In genomic region chr9:38047301-38048251, GRCh38 we compare ENCODE assay signal across 7 cellular contexts. TPM values are rescaled to one million over a fixed set of nuclear protein-coding genes. Genes with fewer than 3 reads are reported as not detected.
DNase-seq lines count a peak whose midpoint lies in the region; ATAC-seq and TF ChIP-seq lines count a peak whose summit lies in the region.

No MANE protein-coding gene starts in this region.

- no peaks in the 10 kb centered on the region for H3K36me3 Mint-ChIP-seq in activated naive CD8-positive, alpha-beta T cell treated with anti-CD3 and anti-CD28 coated beads for 36 hours

- WGBS in suprapubic skin, result 41% methylated on average over 15 of the region's 15 CpGs

- peak; percentile 51 for ATAC-seq in GM19452 (IDR thresholded peaks at IDR 0.05; ENCODE audit: unreplicated experiment)

- H3K27me3 ChIP-seq in suprapubic skin, result no peaks in the 10 kb centered on the region
- H3K27me3 ChIP-seq in BE2C, result no peaks in the 10 kb centered on the region

- no peak overlapping the region for H3K27ac Mint-ChIP-seq in activated naive CD8-positive, alpha-beta T cell treated with anti-CD3 and anti-CD28 coated beads for 36 hours

- peak overlapping the region; percentile 2 for H3K4me3 ChIP-seq in suprapubic skin
- H3K4me3 ChIP-seq in BE2C (ENCODE audit: low read depth, low read length), result no peak overlapping the region

- no peaks in the 10 kb centered on the region for H3K9me3 ChIP-seq in suprapubic skin
- H3K9me3 ChIP-seq in BE2C, result no peaks in the 10 kb centered on the region

- peaks cover 10% of the 10 kb centered on the region for H3K4me1 Mint-ChIP-seq in activated naive CD8-positive, alpha-beta T cell treated with anti-CD3 and anti-CD28 coated beads for 36 hours

- DNase-seq in NCI-H2196 treated with DMSO at 0.1 percent for 48 hours (lab: John Stamatoyannopoulos, UW; ENCODE audit: unreplicated experiment), result peak; percentile 55
- DNase-seq in dedifferentiated amniotic fluid mesenchymal stem cell (ENCODE audit: extremely low spot score), result peak; percentile 91
- peak; percentile 96 for DNase-seq in left kidney (ENCODE audit: low read depth, low spot score)
- DNase-seq in suprapubic skin (ENCODE audit: low spot score in 2 of 2), result no peak
- no peak for DNase-seq in BE2C
- DNase-seq in activated naive CD8-positive, alpha-beta T cell treated with anti-CD3 and anti-CD28 coated beads for 36 hours, result no peak

- H3K27me3 Mint-ChIP-seq in activated naive CD8-positive, alpha-beta T cell treated with anti-CD3 and anti-CD28 coated beads for 36 hours, result no peaks in the 10 kb centered on the region

- H3K27ac ChIP-seq in suprapubic skin, result peak overlapping the region; percentile 71

- TF ChIP-seq EP300 in suprapubic skin (IDR thresholded peaks at IDR 0.05), result no peak

- no peak overlapping the region for H3K4me3 Mint-ChIP-seq in activated naive CD8-positive, alpha-beta T cell treated with anti-CD3 and anti-CD28 coated beads for 36 hours

- TF ChIP-seq POLR2A in suprapubic skin (IDR thresholded peaks at IDR 0.05), result no peak

- no peaks in the 10 kb centered on the region for H3K9me3 Mint-ChIP-seq in activated naive CD8-positive, alpha-beta T cell treated with anti-CD3 and anti-CD28 coated beads for 36 hours

- H3K4me1 ChIP-seq in suprapubic skin (peaks cover 54% of the 10 kb centered on the region), BE2C (no peaks in the 10 kb centered on the region)

- H3K36me3 ChIP-seq in suprapubic skin (no peaks in the 10 kb centered on the region), BE2C (no peaks in the 10 kb centered on the region; the same call in 1 of the 2 replicates)

- TF ChIP-seq CTCF in suprapubic skin (IDR thresholded peaks at IDR 0.05) (no peak), BE2C (IDR thresholded peaks at IDR 0.05; ENCODE audit: low read depth, low read length) (no peak)

RNA-seq across cellular contexts. Expression of gene SHB, which starts 21.5 kb away (rescaled TPM):
- 10 to 100 TPM; 12.3 to 22.9 (median 16.3) TPM for total RNA-seq in suprapubic skin
- polyA plus RNA-seq in BE2C (2012; ENCODE audit: insufficient read depth, insufficient read length, low read depth), result 9.1 TPM
- total RNA-seq in activated naive CD8-positive, alpha-beta T cell treated with anti-CD3 and anti-CD28 coated beads for 36 hours, result 1 to 10 TPM; 1.2 to 1.8 TPM

Comparison
In these comparisons a context has a peak if more than half of its experiments do, and no peak if none do; other contexts are left out.
1. DNase-seq: peak in NCI-H2196 treated with DMSO at 0.1 percent for 48 hours (single experiment), dedifferentiated amniotic fluid mesenchymal stem cell (single experiment) and left kidney (single experiment); none in suprapubic skin (0 of 2), BE2C (single experiment) and activated naive CD8-positive, alpha-beta T cell treated with anti-CD3 and anti-CD28 coated beads for 36 hours (single experiment).
2. RNA of gene SHB, which starts 21.5 kb away (total RNA-seq): 12.3 to 22.9 TPM in suprapubic skin; 1.2 to 1.8 TPM in activated naive CD8-positive, alpha-beta T cell treated with anti-CD3 and anti-CD28 coated beads for 36 hours; every median in the first group is over 4 times any median in the second.